8 cellular contexts compared by ENCODE assay signal in genomic region chr5:139543423-139543991, GRCh38. TPM values are rescaled to one million over a fixed set of nuclear protein-coding genes. Genes with fewer than 3 reads are reported as not detected.
DNase-seq lines count a peak whose midpoint lies in the region; ATAC-seq, FAIRE-seq and TF ChIP-seq lines count a peak whose summit lies in the region.

No MANE protein-coding gene starts in this region.

- TF ChIP-seq POLR2A in GM12892 (IDR thresholded peaks at IDR 0.05; ENCODE audit: low read depth, low read length) = peak; percentile 52; the same call in 1 of the 2 replicates

- peak; percentile 96 for FAIRE-seq in GM12892 (lab: Jason Lieb, UNC)

- peaks cover 0 to 10% (median 4%) of the 10 kb centered on the region in 9 donors for H3K4me1 ChIP-seq in heart right ventricle
- no peaks in the 10 kb centered on the region for H3K4me1 ChIP-seq in psoas muscle

- peak; percentile 91 for ATAC-seq in HG02571 (IDR thresholded peaks at IDR 0.05; ENCODE audit: unreplicated experiment)
- ATAC-seq in heart right ventricle = peak; percentile 95 to 100 (median 98)
- peak; percentile 76 to 98 (median 95) for ATAC-seq in psoas muscle

- no peaks in the 10 kb centered on the region for H3K9me3 Mint-ChIP-seq in activated naive CD4-positive, alpha-beta T cell treated with anti-CD3 and anti-CD28 coated beads for 36 hours

- H3K27me3 ChIP-seq in heart right ventricle (no peaks in the 10 kb centered on the region), psoas muscle (ENCODE audit: insufficient read depth in 3 of 3, low read length in 2 of 3) (no peaks in the 10 kb centered on the region)

- H3K27ac ChIP-seq in heart right ventricle (peak overlapping the region in 9 of 10 donors; percentile 20 to 76 (median 66)), psoas muscle (peak overlapping the region; percentile 27)

- H3K27me3 Mint-ChIP-seq in activated naive CD4-positive, alpha-beta T cell treated with anti-CD3 and anti-CD28 coated beads for 36 hours (ENCODE audit: low read depth) = no peaks in the 10 kb centered on the region

- WGBS in heart right ventricle, 2 donors = 7 to 8% methylated on average over 24 of the region's 24 CpGs
- 12 to 23% (median 16%) methylated on average over 24 of the region's 24 CpGs for WGBS in psoas muscle, 3 donors

- H3K36me3 ChIP-seq in heart right ventricle = no peaks in the 10 kb centered on the region
- H3K36me3 ChIP-seq in psoas muscle (ENCODE audit: insufficient read depth in 1 of 2, low read depth in 1 of 2) = no peaks in the 10 kb centered on the region

- intact Hi-C loops in activated naive CD4-positive, alpha-beta T cell treated with anti-CD3 and anti-CD28 coated beads for 36 hours (cut with micrococcal nuclease) = no loop called here
- intact Hi-C loops in heart right ventricle (cut with DNase I) = no loop called here
- intact Hi-C loops in psoas muscle (cut with DNase I) = no loop called here

- DNase-seq in GM12892 (ENCODE audit: insufficient read length) = peak; percentile 72
- peak; percentile 16 for DNase-seq in NOMO-1 treated with dmso at 0.1 percent for 144 hours (lab: John Stamatoyannopoulos, UW; ENCODE audit: unreplicated experiment)
- DNase-seq in activated naive CD4-positive, alpha-beta T cell treated with anti-CD3 and anti-CD28 coated beads for 36 hours = peak; percentile 70
- DNase-seq in heart right ventricle = peak; percentile 74 to 78
- peak; percentile 55 to 78 for DNase-seq in psoas muscle
- no peak for DNase-seq in NK-92 (lab: John Stamatoyannopoulos, UW; ENCODE audit: unreplicated experiment)
- no peak for DNase-seq in cerebellum (ENCODE audit: low spot score)

- peaks cover 5% of the 10 kb centered on the region for H3K4me1 Mint-ChIP-seq in activated naive CD4-positive, alpha-beta T cell treated with anti-CD3 and anti-CD28 coated beads for 36 hours (ENCODE audit: low read depth)

- CTCF ChIA-PET in activated naive CD4-positive, alpha-beta T cell treated with anti-CD3 and anti-CD28 coated beads for 36 hours (lab: Charles Lee) = interaction anchor here (0.6 to 0.8 kb wide), 4 partner anchors 9 to 808 kb away, joined by 3 to 5 read pairs (median 3); no protein-coding TSS in a partner anchor

- H3K9me3 ChIP-seq in heart right ventricle (no peaks in the 10 kb centered on the region), psoas muscle (no peaks in the 10 kb centered on the region)

- H3K4me3 Mint-ChIP-seq in activated naive CD4-positive, alpha-beta T cell treated with anti-CD3 and anti-CD28 coated beads for 36 hours = peak overlapping the region; percentile 44

- TF ChIP-seq CTCF in heart right ventricle (IDR thresholded peaks at IDR 0.05) (peak in 7 of 9 donors; percentile 12 to 63 (median 47)), psoas muscle (IDR thresholded peaks at IDR 0.05) (peak; percentile 16)

- no peaks in the 10 kb centered on the region for H3K36me3 Mint-ChIP-seq in activated naive CD4-positive, alpha-beta T cell treated with anti-CD3 and anti-CD28 coated beads for 36 hours (ENCODE audit: low read depth)

- H3K4me3 ChIP-seq in heart right ventricle = peak overlapping the region in 9 of 10 donors; percentile 9 to 45 (median 39)
- peak overlapping the region; percentile 54 for H3K4me3 ChIP-seq in psoas muscle

- H3K27ac Mint-ChIP-seq in activated naive CD4-positive, alpha-beta T cell treated with anti-CD3 and anti-CD28 coated beads for 36 hours = no peak overlapping the region

RNA-seq across cellular contexts. Expression of gene UBE2D2, which starts 17.6 kb away (rescaled TPM):
- polyA plus RNA-seq in GM12892 (2012; ENCODE audit: missing spikeins) = 163 TPM
- 100 to 1,000 TPM; 221 to 243 TPM for total RNA-seq in activated naive CD4-positive, alpha-beta T cell treated with anti-CD3 and anti-CD28 coated beads for 36 hours
- total RNA-seq in heart right ventricle (100 to 1,000 TPM; 121 to 162 (median 141) TPM), psoas muscle (100 to 1,000 TPM; 156 to 175 (median 164) TPM), cerebellum (81.3 TPM)
- polyA plus RNA-seq in heart right ventricle (100 to 1,000 TPM in 1 of 2 donors, 10 to 100 TPM in 1; 59.3 to 106 TPM), psoas muscle (100 to 1,000 TPM; 107 to 243 (median 126) TPM)

Comparison
In these comparisons a context has a peak if more than half of its experiments do, and no peak if none do; other contexts are left out.
1. DNase-seq: peak in GM12892 (single experiment), NOMO-1 treated with dmso at 0.1 percent for 144 hours (single experiment), activated naive CD4-positive, alpha-beta T cell treated with anti-CD3 and anti-CD28 coated beads for 36 hours (single experiment), heart right ventricle (2 of 2) and psoas muscle (2 of 2); none in NK-92 (single experiment) and cerebellum (single experiment).
2. Peak in every context shown above with its lines, with median percentiles within 50 percentile points of each other: ATAC-seq.